1 cellular context compared by ENCODE assay signal in genomic region chr19:39412100-39412866, GRCh38.
TF ChIP-seq lines count a peak whose summit lies in the region.

TSS of gene PLEKHG2 (plus strand) at chr19:39412669. CDS start at chr19:39414087, 1,418 bp downstream.

TF ChIP-seq in K562, 482 proteins besides CTCF, POLR2A, EP300 and RAD21 (continued from another document and continues in another):
- TF ChIP-seq, protein P1, sequence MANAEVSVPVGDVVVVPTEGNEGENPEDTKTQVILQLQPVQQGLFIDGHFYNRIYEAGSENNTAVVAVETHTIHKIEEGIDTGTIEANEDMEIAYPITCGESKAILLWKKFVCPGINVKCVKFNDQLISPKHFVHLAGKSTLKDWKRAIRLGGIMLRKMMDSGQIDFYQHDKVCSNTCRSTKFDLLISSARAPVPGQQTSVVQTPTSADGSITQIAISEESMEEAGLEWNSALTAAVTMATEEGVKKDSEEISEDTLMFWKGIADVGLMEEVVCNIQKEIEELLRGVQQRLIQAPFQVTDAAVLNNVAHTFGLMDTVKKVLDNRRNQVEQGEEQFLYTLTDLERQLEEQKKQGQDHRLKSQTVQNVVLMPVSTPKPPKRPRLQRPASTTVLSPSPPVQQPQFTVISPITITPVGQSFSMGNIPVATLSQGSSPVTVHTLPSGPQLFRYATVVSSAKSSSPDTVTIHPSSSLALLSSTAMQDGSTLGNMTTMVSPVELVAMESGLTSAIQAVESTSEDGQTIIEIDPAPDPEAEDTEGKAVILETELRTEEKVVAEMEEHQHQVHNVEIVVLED (CRISPR knock-in tag; IDR thresholded peaks at IDR 0.05): peak; percentile 34; the same call in 1 of the 2 replicates
- no peak for TF ChIP-seq ZNF124 (CRISPR knock-in tag; IDR thresholded peaks at IDR 0.05)
- TF ChIP-seq CXXC5 (CRISPR knock-in tag; IDR thresholded peaks at IDR 0.05): peak; percentile 94
- TF ChIP-seq, protein P2, sequence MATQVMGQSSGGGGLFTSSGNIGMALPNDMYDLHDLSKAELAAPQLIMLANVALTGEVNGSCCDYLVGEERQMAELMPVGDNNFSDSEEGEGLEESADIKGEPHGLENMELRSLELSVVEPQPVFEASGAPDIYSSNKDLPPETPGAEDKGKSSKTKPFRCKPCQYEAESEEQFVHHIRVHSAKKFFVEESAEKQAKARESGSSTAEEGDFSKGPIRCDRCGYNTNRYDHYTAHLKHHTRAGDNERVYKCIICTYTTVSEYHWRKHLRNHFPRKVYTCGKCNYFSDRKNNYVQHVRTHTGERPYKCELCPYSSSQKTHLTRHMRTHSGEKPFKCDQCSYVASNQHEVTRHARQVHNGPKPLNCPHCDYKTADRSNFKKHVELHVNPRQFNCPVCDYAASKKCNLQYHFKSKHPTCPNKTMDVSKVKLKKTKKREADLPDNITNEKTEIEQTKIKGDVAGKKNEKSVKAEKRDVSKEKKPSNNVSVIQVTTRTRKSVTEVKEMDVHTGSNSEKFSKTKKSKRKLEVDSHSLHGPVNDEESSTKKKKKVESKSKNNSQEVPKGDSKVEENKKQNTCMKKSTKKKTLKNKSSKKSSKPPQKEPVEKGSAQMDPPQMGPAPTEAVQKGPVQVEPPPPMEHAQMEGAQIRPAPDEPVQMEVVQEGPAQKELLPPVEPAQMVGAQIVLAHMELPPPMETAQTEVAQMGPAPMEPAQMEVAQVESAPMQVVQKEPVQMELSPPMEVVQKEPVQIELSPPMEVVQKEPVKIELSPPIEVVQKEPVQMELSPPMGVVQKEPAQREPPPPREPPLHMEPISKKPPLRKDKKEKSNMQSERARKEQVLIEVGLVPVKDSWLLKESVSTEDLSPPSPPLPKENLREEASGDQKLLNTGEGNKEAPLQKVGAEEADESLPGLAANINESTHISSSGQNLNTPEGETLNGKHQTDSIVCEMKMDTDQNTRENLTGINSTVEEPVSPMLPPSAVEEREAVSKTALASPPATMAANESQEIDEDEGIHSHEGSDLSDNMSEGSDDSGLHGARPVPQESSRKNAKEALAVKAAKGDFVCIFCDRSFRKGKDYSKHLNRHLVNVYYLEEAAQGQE (CRISPR knock-in tag; IDR thresholded peaks at IDR 0.05; ENCODE audit: low read depth): no peak
- peak; percentile 76 for TF ChIP-seq TARDBP (IDR thresholded peaks at IDR 0.05)
- no peak for TF ChIP-seq PCBP2 (IDR thresholded peaks at IDR 0.05; ENCODE audit: low read depth, low read length, poor library complexity, severe bottlenecking)
- TF ChIP-seq DACH1 (IDR thresholded peaks at IDR 0.05; ENCODE audit: partially characterized antibody): peak; percentile 90
- no peak for TF ChIP-seq MCM5 (IDR thresholded peaks at IDR 0.05; ENCODE audit: low read depth)
- TF ChIP-seq, protein P3, sequence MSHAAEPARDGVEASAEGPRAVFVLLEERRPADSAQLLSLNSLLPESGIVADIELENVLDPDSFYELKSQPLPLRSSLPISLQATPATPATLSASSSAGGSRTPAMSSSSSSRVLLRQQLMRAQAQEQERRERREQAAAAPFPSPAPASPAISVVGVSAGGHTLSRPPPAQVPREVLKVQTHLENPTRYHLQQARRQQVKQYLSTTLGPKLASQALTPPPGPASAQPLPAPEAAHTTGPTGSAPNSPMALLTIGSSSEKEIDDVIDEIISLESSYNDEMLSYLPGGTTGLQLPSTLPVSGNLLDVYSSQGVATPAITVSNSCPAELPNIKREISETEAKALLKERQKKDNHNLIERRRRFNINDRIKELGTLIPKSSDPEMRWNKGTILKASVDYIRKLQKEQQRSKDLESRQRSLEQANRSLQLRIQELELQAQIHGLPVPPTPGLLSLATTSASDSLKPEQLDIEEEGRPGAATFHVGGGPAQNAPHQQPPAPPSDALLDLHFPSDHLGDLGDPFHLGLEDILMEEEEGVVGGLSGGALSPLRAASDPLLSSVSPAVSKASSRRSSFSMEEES (CRISPR knock-in tag; IDR thresholded peaks at IDR 0.05): peak; percentile 97
- TF ChIP-seq TEAD1 (CRISPR knock-in tag; IDR thresholded peaks at IDR 0.05): peak; percentile 5 to 83; a peak in 2 of 4 replicates
- TF ChIP-seq ZNF707 (CRISPR knock-in tag; conservative IDR thresholded peaks at IDR 0.05): no peak
- no peak for TF ChIP-seq CHD7 (IDR thresholded peaks at IDR 0.05; ENCODE audit: low read depth, low read length)
- no peak for TF ChIP-seq RFX7 (CRISPR knock-in tag; IDR thresholded peaks at IDR 0.05)
- TF ChIP-seq L3MBTL2 (IDR thresholded peaks at IDR 0.05): peak; percentile 71; the same call in 1 of the 2 replicates
- TF ChIP-seq TAF1 (IDR thresholded peaks at IDR 0.05; ENCODE audit: control insufficient read depth, extremely low read depth, insufficient read depth, low read length, severe bottlenecking): peak; percentile 52
- TF ChIP-seq PHF21A (IDR thresholded peaks at IDR 0.05; ENCODE audit: borderline replicate concordance, low read depth): no peak
- TF ChIP-seq SMC3 (conservative IDR thresholded peaks at IDR 0.05; ENCODE audit: insufficient read depth, low read depth, low read length): peak; percentile 52
- no peak for TF ChIP-seq XRCC3 (IDR thresholded peaks at IDR 0.05)
- peak; percentile 79 for TF ChIP-seq E2F1 (CRISPR knock-in tag; IDR thresholded peaks at IDR 0.05)
- TF ChIP-seq ILF3 (IDR thresholded peaks at IDR 0.05; ENCODE audit: borderline replicate concordance): peak; percentile 77; the same call in 1 of the 2 replicates
- peak in 1 of 2 experiments; percentile 82; a peak in 2 of 3 replicates for TF ChIP-seq CBX3 (IDR thresholded peaks at IDR 0.05; ENCODE audit: borderline replicate concordance in 1 of 2, low read length in 2 of 2)
- no peak for TF ChIP-seq MAFF (IDR thresholded peaks at IDR 0.05; ENCODE audit: low read length)
- TF ChIP-seq ATF4 (CRISPR knock-in tag; IDR thresholded peaks at IDR 0.05): no peak
- TF ChIP-seq, protein P4, sequence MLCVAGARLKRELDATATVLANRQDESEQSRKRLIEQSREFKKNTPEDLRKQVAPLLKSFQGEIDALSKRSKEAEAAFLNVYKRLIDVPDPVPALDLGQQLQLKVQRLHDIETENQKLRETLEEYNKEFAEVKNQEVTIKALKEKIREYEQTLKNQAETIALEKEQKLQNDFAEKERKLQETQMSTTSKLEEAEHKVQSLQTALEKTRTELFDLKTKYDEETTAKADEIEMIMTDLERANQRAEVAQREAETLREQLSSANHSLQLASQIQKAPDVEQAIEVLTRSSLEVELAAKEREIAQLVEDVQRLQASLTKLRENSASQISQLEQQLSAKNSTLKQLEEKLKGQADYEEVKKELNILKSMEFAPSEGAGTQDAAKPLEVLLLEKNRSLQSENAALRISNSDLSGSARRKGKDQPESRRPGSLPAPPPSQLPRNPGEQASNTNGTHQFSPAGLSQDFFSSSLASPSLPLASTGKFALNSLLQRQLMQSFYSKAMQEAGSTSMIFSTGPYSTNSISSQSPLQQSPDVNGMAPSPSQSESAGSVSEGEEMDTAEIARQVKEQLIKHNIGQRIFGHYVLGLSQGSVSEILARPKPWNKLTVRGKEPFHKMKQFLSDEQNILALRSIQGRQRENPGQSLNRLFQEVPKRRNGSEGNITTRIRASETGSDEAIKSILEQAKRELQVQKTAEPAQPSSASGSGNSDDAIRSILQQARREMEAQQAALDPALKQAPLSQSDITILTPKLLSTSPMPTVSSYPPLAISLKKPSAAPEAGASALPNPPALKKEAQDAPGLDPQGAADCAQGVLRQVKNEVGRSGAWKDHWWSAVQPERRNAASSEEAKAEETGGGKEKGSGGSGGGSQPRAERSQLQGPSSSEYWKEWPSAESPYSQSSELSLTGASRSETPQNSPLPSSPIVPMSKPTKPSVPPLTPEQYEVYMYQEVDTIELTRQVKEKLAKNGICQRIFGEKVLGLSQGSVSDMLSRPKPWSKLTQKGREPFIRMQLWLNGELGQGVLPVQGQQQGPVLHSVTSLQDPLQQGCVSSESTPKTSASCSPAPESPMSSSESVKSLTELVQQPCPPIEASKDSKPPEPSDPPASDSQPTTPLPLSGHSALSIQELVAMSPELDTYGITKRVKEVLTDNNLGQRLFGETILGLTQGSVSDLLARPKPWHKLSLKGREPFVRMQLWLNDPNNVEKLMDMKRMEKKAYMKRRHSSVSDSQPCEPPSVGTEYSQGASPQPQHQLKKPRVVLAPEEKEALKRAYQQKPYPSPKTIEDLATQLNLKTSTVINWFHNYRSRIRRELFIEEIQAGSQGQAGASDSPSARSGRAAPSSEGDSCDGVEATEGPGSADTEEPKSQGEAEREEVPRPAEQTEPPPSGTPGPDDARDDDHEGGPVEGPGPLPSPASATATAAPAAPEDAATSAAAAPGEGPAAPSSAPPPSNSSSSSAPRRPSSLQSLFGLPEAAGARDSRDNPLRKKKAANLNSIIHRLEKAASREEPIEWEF (CRISPR knock-in tag; IDR thresholded peaks at IDR 0.05): no peak; the same call in 1 of the 2 replicates
